Comparison of ENCODE assay signal across 11 cellular contexts in the genomic region with DNA sequence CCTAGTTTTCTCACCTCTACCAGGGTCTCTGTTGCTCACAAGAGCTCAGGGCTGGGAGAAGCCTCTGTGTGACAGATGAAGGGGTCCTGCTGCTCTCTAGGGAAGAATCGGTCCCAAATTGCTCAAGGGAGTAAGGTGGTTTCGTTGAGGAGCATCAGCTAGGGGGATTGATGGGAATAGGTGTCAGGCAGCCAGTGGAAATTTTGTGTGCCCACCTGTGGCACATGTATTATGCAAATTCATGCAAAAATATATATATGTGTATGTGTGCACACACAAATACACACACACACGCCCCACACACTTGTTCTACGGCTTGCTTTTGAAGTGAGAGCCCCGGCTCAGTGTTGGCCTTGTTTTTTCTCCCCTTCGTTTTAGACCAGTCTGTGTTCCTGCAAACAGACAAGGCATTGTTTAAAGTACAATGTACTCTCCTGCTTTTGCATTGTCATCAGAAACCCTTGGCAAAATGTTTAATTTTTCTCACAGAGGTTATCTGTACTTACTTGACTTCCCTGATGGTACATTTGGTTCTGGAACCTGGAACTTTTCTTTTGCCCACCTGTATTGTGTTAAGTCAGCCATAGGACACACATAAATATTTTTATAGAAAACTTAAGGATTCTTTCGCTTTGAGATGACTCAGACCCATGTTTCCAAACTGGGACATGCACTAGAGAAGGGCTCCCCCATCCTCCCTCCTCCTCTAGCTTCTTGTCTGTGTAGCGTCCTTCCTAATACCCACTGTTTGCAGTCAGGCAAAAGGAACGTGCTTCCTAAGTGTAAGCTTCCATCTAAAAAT. TPM values are rescaled to one million over a fixed set of nuclear protein-coding genes. Genes with fewer than 3 reads are reported as not detected.
DNase-seq lines count a peak whose midpoint lies in the region; ATAC-seq and TF ChIP-seq lines count a peak whose summit lies in the region.
"Had no signal": no experiment of that assay in that cellular context is flagged by ENCODE, and none has a peak within 500 bp of the region (broad histone marks: within the 10 kb centered on the region; RNA-seq: fewer than 3 reads in every experiment).

No MANE protein-coding gene starts in this region.

- no peak overlapping the region for H3K27ac ChIP-seq in CD8-positive, alpha-beta memory T cell (ENCODE audit: low read depth, low read length)
- H3K27ac ChIP-seq in SK-N-SH (ENCODE audit: low read depth in 2 of 2, low read length in 1 of 2) (peak overlapping the region; percentile 62 to 77), trophoblast cell (ENCODE audit: low read depth, low read length) (peak overlapping the region; percentile 90)

- H3K14ac ChIP-seq in trophoblast cell (ENCODE audit: low read length), result peak overlapping the region; percentile 84

- H2BK5ac ChIP-seq in trophoblast cell (ENCODE audit: low read depth, low read length, poor library complexity), result peak overlapping the region; percentile 94

- no peaks in the 10 kb centered on the region for H3K36me3 ChIP-seq in CD8-positive, alpha-beta memory T cell (ENCODE audit: insufficient read depth, low read length)
- H3K36me3 ChIP-seq in SK-N-SH (replicated peaks in 1 of 2; ENCODE audit: control insufficient read depth in 1 of 2, insufficient read depth in 2 of 2, low read length in 1 of 2) (peaks cover 0 to 2% of the 10 kb centered on the region in 2 experiments), trophoblast cell (ENCODE audit: control insufficient read depth in 1 of 2, insufficient read depth in 2 of 2, low read length in 2 of 2) (no peaks in the 10 kb centered on the region)

- POLR2A ChIA-PET in CD8-positive, alpha-beta memory T cell (lab: Charles Lee), result interaction anchor here (0.7 kb wide), 1 partner anchor 851 kb away, joined by 3 read pairs; no protein-coding TSS in a partner anchor
- POLR2A ChIA-PET in SK-N-SH (lab: Yijun Ruan, JAX), result no interaction called here

- peak overlapping the region; percentile 93 for H3K4ac ChIP-seq in trophoblast cell (ENCODE audit: low read depth, low read length)

- H4K8ac ChIP-seq in trophoblast cell (ENCODE audit: low read depth, low read length), result peak overlapping the region; percentile 22

- peak overlapping the region; percentile 92 for H4K91ac ChIP-seq in trophoblast cell (ENCODE audit: low read depth, low read length)

- peaks cover 66 to 91% (median 86%) of the 10 kb centered on the region in 3 donors for H3K4me1 Mint-ChIP-seq in CD8-positive, alpha-beta memory T cell

- H2BK12ac ChIP-seq in trophoblast cell (ENCODE audit: low read length), result peak overlapping the region; percentile 55

- H3K9me3 Mint-ChIP-seq in CD8-positive, alpha-beta memory T cell, result no peaks in the 10 kb centered on the region
- H3K9me3 Mint-ChIP-seq: type B pancreatic cell had no signal

- no peaks in the 10 kb centered on the region for H3K27me3 ChIP-seq in CD8-positive, alpha-beta memory T cell (ENCODE audit: insufficient read depth, low read length, poor library complexity, severe bottlenecking)
- H3K27me3 ChIP-seq in SK-N-SH (ENCODE audit: insufficient read depth) (no peaks in the 10 kb centered on the region), trophoblast cell (ENCODE audit: insufficient read depth, low read length) (no peaks in the 10 kb centered on the region)

- TF ChIP-seq RAD21 in SK-N-SH (IDR thresholded peaks at IDR 0.05; ENCODE audit: low read length), result no peak

- peaks cover 0 to 6% (median 0%) of the 10 kb centered on the region in 3 donors for H3K36me3 Mint-ChIP-seq in CD8-positive, alpha-beta memory T cell

- WGBS in SK-N-SH (ENCODE audit: low lambda C conversion rate), result 48% methylated on average over 9 of the region's 9 CpGs
- WGBS in trophoblast cell (ENCODE audit: extremely low coverage, insufficient coverage, insufficient read length), result no CpG with 5 or more reads among the region's 9 CpGs

- peaks cover 32% of the 10 kb centered on the region for H3F3A ChIP-seq in SK-N-SH (replicated peaks; ENCODE audit: insufficient read depth)

- peak overlapping the region; percentile 89 for H3K18ac ChIP-seq in trophoblast cell (ENCODE audit: low read length)

- H3K9ac ChIP-seq in SK-N-SH, result peak overlapping the region; percentile 8; the same call in 1 of the 2 replicates
- H3K9ac ChIP-seq in trophoblast cell (ENCODE audit: low read length), result no peak overlapping the region

- H2AFZ ChIP-seq in SK-N-SH (ENCODE audit: low read depth) (no peak overlapping the region), trophoblast cell (ENCODE audit: insufficient read depth, low read length, poor library complexity) (peak overlapping the region; percentile 23)

- peaks cover 18% of the 10 kb centered on the region for H3K79me1 ChIP-seq in trophoblast cell (ENCODE audit: low read length)

- peak overlapping the region; percentile 90 for H2BK120ac ChIP-seq in trophoblast cell (ENCODE audit: insufficient read depth, low read length, poor library complexity)

- TF ChIP-seq EP300 in SK-N-SH (IDR thresholded peaks at IDR 0.05; ENCODE audit: borderline replicate concordance in 1 of 2, low read depth in 1 of 2, low read length in 1 of 2), result peak in 1 of 2 experiments; percentile 33; a peak in 1 of 4 replicates

- no peak overlapping the region for H3K4me3 Mint-ChIP-seq in CD8-positive, alpha-beta memory T cell
- H3K4me3 Mint-ChIP-seq: type B pancreatic cell had no signal

- no peak overlapping the region for H4K12ac ChIP-seq in trophoblast cell (ENCODE audit: low read depth, low read length)

- DNase-seq in CD8-positive, alpha-beta memory T cell, result no peak
- no peak for DNase-seq in SK-N-SH
- peak; percentile 87 to 94 for DNase-seq in foreskin fibroblast
- peak in 1 of 2 donors; percentile 24 for DNase-seq in trophoblast cell
- no peak for DNase-seq in cerebellum (ENCODE audit: low spot score)
- DNase-seq in NCI-H1436 treated with DMSO at 0.1 percent for 48 hours (lab: John Stamatoyannopoulos, UW), result no peak
- DNase-seq: DND-41, NCI-H446 treated with DMSO at 0.1 percent for 48 hours had no signal

- peaks cover 11% of the 10 kb centered on the region; the same call in 1 of the 2 replicates for H4K20me1 ChIP-seq in SK-N-SH (ENCODE audit: insufficient read depth)

- H3K79me2 ChIP-seq in SK-N-SH (ENCODE audit: insufficient read depth) (peaks cover 91% of the 10 kb centered on the region), trophoblast cell (ENCODE audit: control insufficient read depth, insufficient read depth, low read length, poor library complexity) (peaks cover 21% of the 10 kb centered on the region)

- H3K27me3 Mint-ChIP-seq in CD8-positive, alpha-beta memory T cell, result no peaks in the 10 kb centered on the region
- H3K27me3 Mint-ChIP-seq: type B pancreatic cell had no signal

- H3K4me3 ChIP-seq in CD8-positive, alpha-beta memory T cell (ENCODE audit: low read length), result no peak overlapping the region
- no peak overlapping the region; a peak in 1 of 4 replicates for H3K4me3 ChIP-seq in SK-N-SH (ENCODE audit: low read depth in 2 of 2, low read length in 1 of 2)
- no peak overlapping the region for H3K4me3 ChIP-seq in foreskin fibroblast (ENCODE audit: low read depth in 1 of 2, low read length in 2 of 2)
- H3K4me3 ChIP-seq in trophoblast cell (ENCODE audit: low read depth, low read length), result no peak overlapping the region

- CTCF ChIA-PET in CD8-positive, alpha-beta memory T cell (lab: Charles Lee), result no interaction called here
- CTCF ChIA-PET in SK-N-SH (lab: Yijun Ruan, JAX), result interaction anchor here (0.7 to 1.9 kb wide), 3 partner anchors 10 to 96 kb away, joined by 3 to 4 read pairs (median 3); no protein-coding TSS in a partner anchor

- H3K27ac Mint-ChIP-seq in CD8-positive, alpha-beta memory T cell, result peak overlapping the region in 7 of 8 donors; percentile 17 to 94 (median 64)

- TF ChIP-seq CTCF in SK-N-SH (IDR thresholded peaks at IDR 0.05), result no peak
- TF ChIP-seq CTCF in foreskin fibroblast (IDR thresholded peaks at IDR 0.05; ENCODE audit: low read depth, low read length), result no peak

- H3K4me1 ChIP-seq in CD8-positive, alpha-beta memory T cell (ENCODE audit: insufficient read depth, low read length), result peaks cover 21% of the 10 kb centered on the region
- H3K4me1 ChIP-seq in SK-N-SH (ENCODE audit: control insufficient read depth in 1 of 2, insufficient read depth in 2 of 2, low read depth in 1 of 2, low read length in 1 of 2) (peaks cover 45 to 57% of the 10 kb centered on the region in 2 experiments), trophoblast cell (ENCODE audit: control insufficient read depth in 1 of 2, insufficient read depth in 2 of 2, low read length in 2 of 2) (peaks cover 20 to 35% of the 10 kb centered on the region in 2 experiments)

- peak overlapping the region; percentile 50 for H3K4me2 ChIP-seq in SK-N-SH
- peak overlapping the region; percentile 24 for H3K4me2 ChIP-seq in trophoblast cell (ENCODE audit: low read length)

- no peaks in the 10 kb centered on the region for H3K9me3 ChIP-seq in CD8-positive, alpha-beta memory T cell (ENCODE audit: low read length)
- no peaks in the 10 kb centered on the region for H3K9me3 ChIP-seq in SK-N-SH
- H3K9me3 ChIP-seq in trophoblast cell (ENCODE audit: insufficient read depth, low read depth, low read length), result no peaks in the 10 kb centered on the region

- no peaks in the 10 kb centered on the region for H3K9me2 ChIP-seq in SK-N-SH

- H2AK5ac ChIP-seq in trophoblast cell (ENCODE audit: low read length), result peak overlapping the region; percentile 97

- ATAC-seq in HG03139 (IDR thresholded peaks at IDR 0.05; ENCODE audit: unreplicated experiment) (no peak), HG03354 (IDR thresholded peaks at IDR 0.05; ENCODE audit: poor library complexity, severe bottlenecking, unreplicated experiment) (no peak)

- H3K23ac ChIP-seq in trophoblast cell (ENCODE audit: low read length), result no peak overlapping the region

TF ChIP-seq in SK-N-SH, 30 proteins besides CTCF, POLR2A, EP300 and RAD21 (continues in another document):
- TF ChIP-seq FOXJ3 (CRISPR knock-in tag; IDR thresholded peaks at IDR 0.05) (no peak), JUND (IDR thresholded peaks at IDR 0.05) (peak; percentile 64), NFIC (IDR thresholded peaks at IDR 0.05; ENCODE audit: borderline replicate concordance) (peak; percentile 31; the same call in 1 of the 2 replicates), SMC3 (IDR thresholded peaks at IDR 0.05; ENCODE audit: low read depth, low read length) (no peak), TEAD4 (IDR thresholded peaks at IDR 0.05; ENCODE audit: borderline replicate concordance, insufficient read depth) (no peak)
- TF ChIP-seq, protein P1, sequence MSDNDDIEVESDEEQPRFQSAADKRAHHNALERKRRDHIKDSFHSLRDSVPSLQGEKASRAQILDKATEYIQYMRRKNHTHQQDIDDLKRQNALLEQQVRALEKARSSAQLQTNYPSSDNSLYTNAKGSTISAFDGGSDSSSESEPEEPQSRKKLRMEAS (IDR thresholded peaks at IDR 0.05; ENCODE audit: low read depth), result peak; percentile 47; the same call in 1 of the 2 replicates

RNA-seq across cellular contexts. Expression of a gene that starts 26.7 kb away (rescaled TPM):
- total RNA-seq in CD8-positive, alpha-beta memory T cell, result 10 to 100 TPM; 14.1 to 15.0 TPM
- 31.1 TPM for polyA plus RNA-seq in CD8-positive, alpha-beta memory T cell
- polyA plus RNA-seq in SK-N-SH (2012; rRNA removed), result 8.1 and 8.5 TPM in 2 replicates
- 7.5 and 8.1 TPM in 2 replicates for polyA plus RNA-seq in SK-N-SH (2012; cell fraction: cytosol; rRNA removed)
- polyA plus RNA-seq in SK-N-SH (2012; cell fraction: nucleus; rRNA removed), result 5.9 and 8.0 TPM in 2 replicates
- 30.9 and 31.9 TPM in 2 replicates for polyA plus RNA-seq in trophoblast cell (2013)
- total RNA-seq in cerebellum, result 51.9 TPM

Comparison
In these comparisons a context has a peak if more than half of its experiments do, and no peak if none do; other contexts are left out.
1. DNase-seq: peak in foreskin fibroblast (2 of 2); none in CD8-positive, alpha-beta memory T cell (0 of 5), SK-N-SH (single experiment), cerebellum (single experiment) and NCI-H1436 treated with DMSO at 0.1 percent for 48 hours (single experiment).